11 cellular contexts compared by ENCODE assay signal in the genomic region with DNA sequence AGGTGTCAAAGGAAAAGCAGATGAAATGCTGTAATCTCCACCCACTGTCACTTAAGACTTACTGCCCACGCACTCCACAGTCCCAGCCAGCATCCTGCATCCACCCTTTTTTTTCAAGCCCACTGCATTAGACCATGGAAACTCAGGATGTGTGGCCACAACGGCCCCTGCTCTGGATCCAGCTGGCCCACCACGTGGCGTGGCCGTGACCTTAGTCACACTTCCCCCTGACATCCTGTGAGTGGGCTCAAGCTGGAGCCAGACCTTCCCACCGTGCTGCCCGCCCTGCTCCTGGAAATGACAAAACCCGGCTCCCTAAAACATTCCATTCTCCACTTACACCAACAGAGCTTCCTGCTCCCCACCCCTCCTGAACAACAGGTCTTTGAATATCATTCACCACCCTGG.
DNase-seq lines count a peak whose midpoint lies in the region; ATAC-seq and TF ChIP-seq lines count a peak whose summit lies in the region.
"Had no signal": no experiment of that assay in that cellular context is flagged by ENCODE, and none has a peak within 500 bp of the region (broad histone marks: within the 10 kb centered on the region; RNA-seq: fewer than 3 reads in every experiment).

No MANE protein-coding gene starts in this region.

- intact Hi-C loops in A673 (cut with micrococcal nuclease; ENCODE audit: unreplicated experiment): no loop called here
- intact Hi-C loops in left lung (cut with DNase I): no loop called here

- no peak overlapping the region for H3K27ac ChIP-seq in A673 (ENCODE audit: low read depth, low read length, poor library complexity, severe bottlenecking)
- H3K27ac ChIP-seq in left lung: no peak overlapping the region
- H3K27ac ChIP-seq in MM.1S (ENCODE audit: low read length): no peak overlapping the region

- H3K9ac ChIP-seq in MM.1S (ENCODE audit: low read length): no peak overlapping the region

- H3K9me2 ChIP-seq in MM.1S (replicated peaks; ENCODE audit: insufficient read depth, low read length): no peaks in the 10 kb centered on the region

- peaks cover 8% of the 10 kb centered on the region; the same call in 1 of the 2 replicates for H3F3A ChIP-seq in MM.1S (ENCODE audit: insufficient read depth, low read length)

- H3K9me3 ChIP-seq in A673 (ENCODE audit: low read depth, low read length, poor library complexity, severe bottlenecking) (peaks cover 6% of the 10 kb centered on the region), left lung (no peaks in the 10 kb centered on the region), MM.1S (replicated peaks; ENCODE audit: insufficient read depth, low read length) (no peaks in the 10 kb centered on the region)

- H3K4me1 ChIP-seq in A673 (ENCODE audit: insufficient read depth, low read length, poor library complexity, severe bottlenecking): peaks cover 15% of the 10 kb centered on the region
- peaks cover 0 to 10% of the 10 kb centered on the region in 2 donors for H3K4me1 ChIP-seq in left lung
- H3K4me1 ChIP-seq in MM.1S (ENCODE audit: low read length): peaks cover 5% of the 10 kb centered on the region

- ATAC-seq in left lung (peak; percentile 67), GM19023 (IDR thresholded peaks at IDR 0.05; ENCODE audit: unreplicated experiment) (no peak), GM18909 (IDR thresholded peaks at IDR 0.05; ENCODE audit: poor library complexity, unreplicated experiment) (no peak)
- ATAC-seq: CD8-positive, alpha-beta T cell had no signal

- H3K79me2 ChIP-seq in MM.1S (ENCODE audit: low read length): peaks cover 33% of the 10 kb centered on the region

- DNase-seq in A673 (ENCODE audit: low spot score) (peak; percentile 57), HT1080 (ENCODE audit: low read depth) (peak; percentile 75), choroid plexus epithelial cell (ENCODE audit: low read depth) (no peak), left lung (peak in 1 of 2 donors; percentile 53), MM.1S (no peak)
- DNase-seq in activated CD8-positive, alpha-beta memory T cell treated with anti-CD3 and anti-CD28 coated beads for 24 hours: no peak
- DNase-seq: CD8-positive, alpha-beta T cell; cortex of kidney; SIG-M5 had no signal

- CTCF ChIA-PET in A673 (lab: Charles Lee): no interaction called here

- H3K27me3 ChIP-seq in A673 (replicated peaks; ENCODE audit: insufficient read depth, low read depth, low read length, poor library complexity) (no peaks in the 10 kb centered on the region), left lung (peaks cover 0 to 3% of the 10 kb centered on the region in 2 donors), MM.1S (replicated peaks; ENCODE audit: insufficient read depth, low read length) (no peaks in the 10 kb centered on the region)

- TF ChIP-seq CTCF in A673 (conservative IDR thresholded peaks at IDR 0.05; ENCODE audit: low read depth, low read length) (no peak), choroid plexus epithelial cell (conservative IDR thresholded peaks at IDR 0.05; ENCODE audit: low read depth, low read length) (no peak), left lung (IDR thresholded peaks at IDR 0.05) (no peak), MM.1S (IDR thresholded peaks at IDR 0.05; ENCODE audit: low read length) (no peak)

- H2AFZ ChIP-seq in MM.1S (ENCODE audit: low read length): no peak overlapping the region

- H4K20me1 ChIP-seq in MM.1S (ENCODE audit: insufficient read depth, low read length): no peaks in the 10 kb centered on the region

- POLR2A ChIA-PET in A673 (lab: Charles Lee; ENCODE audit: low non-redundant PET): no interaction called here

- H3K4me3 ChIP-seq in A673 (ENCODE audit: low read depth, low read length, poor library complexity, severe bottlenecking) (no peak overlapping the region), choroid plexus epithelial cell (ENCODE audit: low read depth, low read length) (peak overlapping the region; percentile 14), left lung (no peak overlapping the region), MM.1S (ENCODE audit: low read length) (no peak overlapping the region)

- H3K36me3 ChIP-seq in A673 (ENCODE audit: insufficient read depth, low read length, poor library complexity, severe bottlenecking): no peaks in the 10 kb centered on the region
- H3K36me3 ChIP-seq in left lung: no peaks in the 10 kb centered on the region
- no peaks in the 10 kb centered on the region for H3K36me3 ChIP-seq in MM.1S (replicated peaks; ENCODE audit: insufficient read depth, low read length)

- BruUV-seq in A673 (replicated peaks; lab: Mats Ljungman, UMichigan): no TSS peak

- no peak overlapping the region for H3K4me2 ChIP-seq in MM.1S (ENCODE audit: low read depth, low read length)

Comparison
In these comparisons a context has a peak if more than half of its experiments do, and no peak if none do; other contexts are left out.
1. DNase-seq: peak in A673 (single experiment) and HT1080 (single experiment); none in choroid plexus epithelial cell (single experiment), MM.1S (single experiment) and activated CD8-positive, alpha-beta memory T cell treated with anti-CD3 and anti-CD28 coated beads for 24 hours (single experiment).